8 cellular contexts compared by ENCODE assay signal in genomic region chr16:54237-54581, GRCh38. TPM values are rescaled to one million over a fixed set of nuclear protein-coding genes. Genes with fewer than 3 reads are reported as not detected.
DNase-seq lines count a peak whose midpoint lies in the region; ATAC-seq and FAIRE-seq lines count a peak whose summit lies in the region.

No MANE protein-coding gene starts in this region.

- peak overlapping the region in 10 of 11 experiments; percentile 60 to 88 (median 84); a peak in 20 of 22 replicates for H3K27ac ChIP-seq in BLaER1 treated with 17β-estradiol and CSF1 and Interleukin-3, amounts not matched to agents 10 nM and 100 nM

- H3K27ac Mint-ChIP-seq in effector memory CD8-positive, alpha-beta T cell: peak overlapping the region in 1 of 2 donors; percentile 91

- H3K4me1 Mint-ChIP-seq in effector memory CD8-positive, alpha-beta T cell (ENCODE audit: low read depth in 2 of 2): peaks cover 24 to 26% of the 10 kb centered on the region in 2 donors

- H3K4me2 ChIP-seq in BLaER1 treated with 17β-estradiol and CSF1 and Interleukin-3, amounts not matched to agents 10 nM and 100 nM: peak overlapping the region; percentile 79 to 98 (median 94)

- no peaks in the 10 kb centered on the region for H3K9me3 ChIP-seq in BLaER1 treated with 17β-estradiol and CSF1 and Interleukin-3, amounts not matched to agents 10 nM and 100 nM (replicated peaks in 1 of 11)
- H3K9me3 ChIP-seq in MG63 (no peaks in the 10 kb centered on the region), neuron (ENCODE audit: low read length) (no peaks in the 10 kb centered on the region)

- no peaks in the 10 kb centered on the region for H3K27me3 ChIP-seq in BLaER1 treated with 17β-estradiol and CSF1 and Interleukin-3, amounts not matched to agents 10 nM and 100 nM
- H3K27me3 ChIP-seq in MG63 (no peaks in the 10 kb centered on the region), neuron (ENCODE audit: insufficient read depth, low read length) (no peaks in the 10 kb centered on the region)

- FAIRE-seq in urothelium cell line (lab: Jason Lieb, UNC): no peak

- peaks cover 35 to 51% (median 43%) of the 10 kb centered on the region in 10 experiments for H3K4me1 ChIP-seq in BLaER1 treated with 17β-estradiol and CSF1 and Interleukin-3, amounts not matched to agents 10 nM and 100 nM
- H3K4me1 ChIP-seq in neuron (ENCODE audit: insufficient read depth, low read length): peaks cover 2% of the 10 kb centered on the region

- peaks cover 0 to 79% (median 51%) of the 10 kb centered on the region in 11 experiments; a peak in 18 of 22 replicates for H4K20me1 ChIP-seq in BLaER1 treated with 17β-estradiol and CSF1 and Interleukin-3, amounts not matched to agents 10 nM and 100 nM

- peak overlapping the region; percentile 69 to 93 (median 78) for H3K4me3 ChIP-seq in BLaER1 treated with 17β-estradiol and CSF1 and Interleukin-3, amounts not matched to agents 10 nM and 100 nM
- H3K4me3 ChIP-seq in MG63: peak overlapping the region; percentile 83
- peak overlapping the region; percentile 85 for H3K4me3 ChIP-seq in neuron (ENCODE audit: low read length)

- H3K36me3 ChIP-seq in BLaER1 treated with 17β-estradiol and CSF1 and Interleukin-3, amounts not matched to agents 10 nM and 100 nM: peaks cover 45 to 72% (median 66%) of the 10 kb centered on the region in 11 experiments
- H3K36me3 ChIP-seq in MG63 (peaks cover 61% of the 10 kb centered on the region), neuron (ENCODE audit: insufficient read depth, low read length) (peaks cover 50% of the 10 kb centered on the region)

- peak overlapping the region; percentile 82 to 91 (median 85) for H3K9ac ChIP-seq in BLaER1 treated with 17β-estradiol and CSF1 and Interleukin-3, amounts not matched to agents 10 nM and 100 nM

- peaks cover 31% of the 10 kb centered on the region for H3K36me3 Mint-ChIP-seq in effector memory CD8-positive, alpha-beta T cell (ENCODE audit: insufficient read depth)

- peak overlapping the region; percentile 70 for H2AFZ ChIP-seq in neuron (ENCODE audit: low read depth, low read length)

- no peak for DNase-seq in MG63
- DNase-seq in effector memory CD8-positive, alpha-beta T cell: no peak
- DNase-seq in urothelium cell line (ENCODE audit: low spot score): no peak
- DNase-seq in SIG-M5 (lab: John Stamatoyannopoulos, UW): no peak
- no peak for DNase-seq in ecto neural progenitor cell (ENCODE audit: low spot score)
- DNase-seq in stimulated activated CD4-positive, alpha-beta T cell treated with anti-CD3 and anti-CD28 coated beads, Interleukin-4, amount 100 ng/mL, for 1 hour: no peak

- no peaks in the 10 kb centered on the region for H3K9me3 Mint-ChIP-seq in effector memory CD8-positive, alpha-beta T cell

- no peaks in the 10 kb centered on the region for H3K27me3 Mint-ChIP-seq in effector memory CD8-positive, alpha-beta T cell

- no peak for ATAC-seq in effector memory CD8-positive, alpha-beta T cell (replicated peaks)

- H3K4me3 Mint-ChIP-seq in effector memory CD8-positive, alpha-beta T cell: peak overlapping the region; percentile 96 to 99

RNA-seq across cellular contexts. Expression of gene SNRNP25, which starts 0.6 kb away (rescaled TPM):
- 33.1 and 87.8 TPM in 2 replicates for total RNA-seq in MG63 (2014; rRNA removed; shearing (Covaris generic); ENCODE audit: low replicate concordance)

RNA-seq across cellular contexts. Expression of gene POLR3K, which starts 0.8 kb away (rescaled TPM):
- 16.4 and 25.5 TPM in 2 replicates for total RNA-seq in MG63 (2014; rRNA removed; shearing (Covaris generic); ENCODE audit: low replicate concordance)

RNA-seq across cellular contexts. Expression of gene RHBDF1, which starts 18.2 kb away (rescaled TPM):
- total RNA-seq in MG63 (2014; rRNA removed; shearing (Covaris generic); ENCODE audit: low replicate concordance): 4.2 and 12.0 TPM in 2 replicates

RNA-seq across cellular contexts. Expression of gene MPG, which starts 23.8 kb away (rescaled TPM):
- 126 and 258 TPM in 2 replicates for total RNA-seq in MG63 (2014; rRNA removed; shearing (Covaris generic); ENCODE audit: low replicate concordance)
